Comparison of ENCODE assay signal across 1 cellular context in the genomic region with DNA sequence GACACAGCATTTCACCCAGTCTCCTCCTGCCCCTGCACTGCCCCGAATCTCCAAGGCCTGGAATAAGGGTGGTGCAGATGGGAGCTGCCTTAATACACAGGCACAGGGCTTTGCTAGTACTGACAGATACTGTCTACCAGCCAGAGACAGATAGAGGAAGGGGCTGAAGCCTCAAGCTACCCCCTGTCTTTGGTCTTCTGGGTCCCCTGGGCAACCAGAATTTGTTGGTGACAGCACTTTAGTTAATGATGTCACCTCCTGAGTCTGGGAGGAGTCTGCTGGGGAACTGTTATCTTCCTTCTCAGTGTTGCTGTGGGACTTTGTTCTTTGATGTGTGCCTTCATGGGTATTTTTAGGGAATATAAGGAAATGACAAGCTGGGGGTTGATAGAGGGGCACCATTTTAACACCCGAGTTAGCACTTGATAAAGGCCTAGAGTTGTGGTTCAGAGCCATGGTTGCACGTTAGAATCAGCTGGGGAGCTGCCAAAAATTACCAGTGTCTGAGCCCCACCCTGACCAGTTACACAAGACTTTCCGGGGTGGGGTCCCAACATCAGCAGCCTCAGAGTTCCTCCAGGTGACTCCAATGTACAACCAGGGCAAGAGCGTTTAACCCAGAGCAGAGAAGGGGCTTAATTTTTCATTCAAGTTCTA.
TF ChIP-seq lines count a peak whose summit lies in the region.

No MANE protein-coding gene starts in this region.

TF ChIP-seq in K562, 482 proteins besides CTCF, POLR2A, EP300 and RAD21 (continued from another document and continues in another):
- TF ChIP-seq MGA (IDR thresholded peaks at IDR 0.05) (no peak), GABPA (tag; conservative IDR thresholded peaks at IDR 0.05; ENCODE audit: low read depth) (no peak), IRF1 (CRISPR knock-in tag; IDR thresholded peaks at IDR 0.05; ENCODE audit: borderline replicate concordance) (no peak), RBFOX2 (IDR thresholded peaks at IDR 0.05; ENCODE audit: low read depth, low read length) (no peak), SFPQ (IDR thresholded peaks at IDR 0.05; ENCODE audit: low read depth, low read length) (no peak), KAT2B (IDR thresholded peaks at IDR 0.05; ENCODE audit: low read depth, low read length) (no peak), PRMT5 (CRISPR knock-in tag; IDR thresholded peaks at IDR 0.05) (no peak), ZNF274 (IDR thresholded peaks at IDR 0.05; ENCODE audit: borderline replicate concordance, low read depth, low read length) (no peak), ZNF764 (CRISPR knock-in tag; IDR thresholded peaks at IDR 0.05; ENCODE audit: low read depth) (no peak), ZNF311 (CRISPR knock-in tag; IDR thresholded peaks at IDR 0.05) (no peak), XRCC3 (IDR thresholded peaks at IDR 0.05) (no peak), ZNF232 (CRISPR knock-in tag; IDR thresholded peaks at IDR 0.05) (no peak), ZNF347 (CRISPR knock-in tag; IDR thresholded peaks at IDR 0.05; ENCODE audit: low read depth) (no peak), E2F8 (IDR thresholded peaks at IDR 0.05; ENCODE audit: low read depth, partially characterized antibody) (no peak), TAF15 (IDR thresholded peaks at IDR 0.05; ENCODE audit: low read depth, low read length) (no peak), PATZ1 (CRISPR knock-in tag; IDR thresholded peaks at IDR 0.05; ENCODE audit: borderline replicate concordance) (no peak), BMI1 (IDR thresholded peaks at IDR 0.05; ENCODE audit: low read length) (no peak), CBX8 (IDR thresholded peaks at IDR 0.05; ENCODE audit: borderline replicate concordance, extremely low read depth, low read depth, low read length, poor library complexity, severe bottlenecking) (no peak), RNF2 (IDR thresholded peaks at IDR 0.05) (no peak), ARID1B (IDR thresholded peaks at IDR 0.05) (peak; percentile 60), RHOXF2B (CRISPR knock-in tag; conservative IDR thresholded peaks at IDR 0.05) (no peak)
- TF ChIP-seq, protein P1, sequence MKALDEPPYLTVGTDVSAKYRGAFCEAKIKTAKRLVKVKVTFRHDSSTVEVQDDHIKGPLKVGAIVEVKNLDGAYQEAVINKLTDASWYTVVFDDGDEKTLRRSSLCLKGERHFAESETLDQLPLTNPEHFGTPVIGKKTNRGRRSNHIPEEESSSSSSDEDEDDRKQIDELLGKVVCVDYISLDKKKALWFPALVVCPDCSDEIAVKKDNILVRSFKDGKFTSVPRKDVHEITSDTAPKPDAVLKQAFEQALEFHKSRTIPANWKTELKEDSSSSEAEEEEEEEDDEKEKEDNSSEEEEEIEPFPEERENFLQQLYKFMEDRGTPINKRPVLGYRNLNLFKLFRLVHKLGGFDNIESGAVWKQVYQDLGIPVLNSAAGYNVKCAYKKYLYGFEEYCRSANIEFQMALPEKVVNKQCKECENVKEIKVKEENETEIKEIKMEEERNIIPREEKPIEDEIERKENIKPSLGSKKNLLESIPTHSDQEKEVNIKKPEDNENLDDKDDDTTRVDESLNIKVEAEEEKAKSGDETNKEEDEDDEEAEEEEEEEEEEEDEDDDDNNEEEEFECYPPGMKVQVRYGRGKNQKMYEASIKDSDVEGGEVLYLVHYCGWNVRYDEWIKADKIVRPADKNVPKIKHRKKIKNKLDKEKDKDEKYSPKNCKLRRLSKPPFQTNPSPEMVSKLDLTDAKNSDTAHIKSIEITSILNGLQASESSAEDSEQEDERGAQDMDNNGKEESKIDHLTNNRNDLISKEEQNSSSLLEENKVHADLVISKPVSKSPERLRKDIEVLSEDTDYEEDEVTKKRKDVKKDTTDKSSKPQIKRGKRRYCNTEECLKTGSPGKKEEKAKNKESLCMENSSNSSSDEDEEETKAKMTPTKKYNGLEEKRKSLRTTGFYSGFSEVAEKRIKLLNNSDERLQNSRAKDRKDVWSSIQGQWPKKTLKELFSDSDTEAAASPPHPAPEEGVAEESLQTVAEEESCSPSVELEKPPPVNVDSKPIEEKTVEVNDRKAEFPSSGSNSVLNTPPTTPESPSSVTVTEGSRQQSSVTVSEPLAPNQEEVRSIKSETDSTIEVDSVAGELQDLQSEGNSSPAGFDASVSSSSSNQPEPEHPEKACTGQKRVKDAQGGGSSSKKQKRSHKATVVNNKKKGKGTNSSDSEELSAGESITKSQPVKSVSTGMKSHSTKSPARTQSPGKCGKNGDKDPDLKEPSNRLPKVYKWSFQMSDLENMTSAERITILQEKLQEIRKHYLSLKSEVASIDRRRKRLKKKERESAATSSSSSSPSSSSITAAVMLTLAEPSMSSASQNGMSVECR (CRISPR knock-in tag; IDR thresholded peaks at IDR 0.05), result 0 out of 2 replicates have a peak, but pooled peaks have one; percentile 43
